Comparison of ENCODE assay signal across 20 cellular contexts in the genomic region with DNA sequence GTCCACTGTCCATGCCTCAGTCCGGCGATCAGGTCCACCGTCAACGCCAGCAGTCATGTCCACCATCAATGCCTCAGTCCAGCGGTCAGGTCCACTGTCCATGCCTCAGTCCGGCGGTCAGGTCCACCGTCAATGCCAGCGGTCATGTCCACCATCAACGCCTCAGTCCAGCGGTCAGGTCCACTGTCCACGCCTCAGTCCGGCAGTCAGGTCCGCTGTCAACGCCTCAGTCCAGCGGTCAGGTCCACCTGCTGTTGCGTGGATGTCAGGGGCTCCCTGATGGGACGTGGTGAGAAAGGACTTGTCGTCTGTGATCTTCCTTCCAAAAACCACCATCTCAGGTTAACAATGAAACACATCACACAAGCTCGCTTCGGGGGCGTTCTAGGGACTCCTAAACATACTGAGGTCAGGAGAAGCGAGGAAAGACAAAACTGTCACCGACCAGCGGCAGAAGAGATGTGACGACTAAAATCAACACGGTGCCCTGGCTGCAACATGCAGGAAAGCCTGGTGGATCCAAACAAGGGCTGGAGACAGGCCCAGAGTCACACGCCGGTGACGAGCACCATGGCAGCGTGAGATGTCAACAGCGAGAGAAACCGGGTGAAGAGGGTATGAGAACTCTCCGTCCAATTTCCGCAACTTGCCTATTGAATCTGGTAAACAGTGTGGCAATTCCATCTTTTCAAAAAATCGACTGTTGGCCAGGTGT.
"Had no signal": no experiment of that assay in that cellular context is flagged by ENCODE, and none has a peak within 500 bp of the region (broad histone marks: within the 10 kb centered on the region; RNA-seq: fewer than 3 reads in every experiment).

No MANE protein-coding gene starts in this region.

- H3K4me3 Mint-ChIP-seq: activated CD4-positive, alpha-beta T cell treated with anti-CD3 and anti-CD28 coated beads for 36 hours; activated naive CD4-positive, alpha-beta T cell treated with anti-CD3 and anti-CD28 coated beads for 36 hours; activated T-helper 1 cell treated with anti-CD3 and anti-CD28 coated beads, Interleukin-12 subunit alpha, Interleukin-12 subunit beta, Interleukin-2, Interleukin-4 antibody, amounts not matched to agents 30 ng/mL and 10 ng/mL and 1 ng/mL, durations not matched to agents 14 hours and 24 hours and 36 hours; dendritic cell treated with granulocyte-macrophage colony-stimulating factor and Interleukin-4, amounts not matched to agents 40 ng/mL and 50 ng/mL, for 4 days; natural killer cell treated with Interleukin-12 subunit alpha and Interleukin-12 subunit beta and Interleukin-15 and Interleukin-18, amount 100 ng/mL, for 72 hours; WTC11 had no signal

- H3K79me2 ChIP-seq: parathyroid adenoma had no signal

- H3K9me3 Mint-ChIP-seq: activated naive CD4-positive, alpha-beta T cell treated with anti-CD3 and anti-CD28 coated beads for 36 hours; activated T-helper 1 cell treated with anti-CD3 and anti-CD28 coated beads, Interleukin-12 subunit alpha, Interleukin-12 subunit beta, Interleukin-2, Interleukin-4 antibody, amounts not matched to agents 30 ng/mL and 10 ng/mL and 1 ng/mL, durations not matched to agents 14 hours and 24 hours and 36 hours; dendritic cell treated with granulocyte-macrophage colony-stimulating factor and Interleukin-4, amounts not matched to agents 40 ng/mL and 50 ng/mL, for 4 days; natural killer cell treated with Interleukin-12 subunit alpha and Interleukin-12 subunit beta and Interleukin-15 and Interleukin-18, amount 100 ng/mL, for 72 hours; T-cell; WTC11 had no signal

- H3K27me3 Mint-ChIP-seq: activated CD4-positive, alpha-beta T cell treated with anti-CD3 and anti-CD28 coated beads for 36 hours; dendritic cell treated with granulocyte-macrophage colony-stimulating factor and Interleukin-4, amounts not matched to agents 40 ng/mL and 50 ng/mL, for 4 days; T-cell had no signal

- H2AFZ ChIP-seq: parathyroid adenoma had no signal

- ATAC-seq: activated CD4-positive, alpha-beta T cell treated with anti-CD3 and anti-CD28 coated beads for 36 hours; esophagus mucosa; gastrocnemius medialis; natural killer cell treated with Interleukin-12 subunit alpha and Interleukin-12 subunit beta and Interleukin-15 and Interleukin-18, amount 100 ng/mL, for 72 hours; T-cell; WTC11 had no signal

- H3K36me3 ChIP-seq: gastrocnemius medialis, heart left ventricle, uterus had no signal

- DNase-seq: activated CD4-positive, alpha-beta T cell treated with anti-CD3 and anti-CD28 coated beads for 36 hours; activated CD4-positive, alpha-beta T cell treated with anti-CD3 and anti-CD28 coated beads, Interleukin-2, amount 50 U/mL, for 48 hours; activated naive CD4-positive, alpha-beta T cell treated with anti-CD3 and anti-CD28 coated beads for 36 hours; activated T-cell treated with anti-CD3 and anti-CD28 coated beads for 4 hours; effector CD8-positive, alpha-beta T cell; gastrocnemius medialis; stimulated activated CD4-positive, alpha-beta T cell treated with anti-CD3 and anti-CD28 coated beads, Interleukin-12 subunit alpha, Interleukin-12 subunit beta, amount 100 ng/mL, for 4 hours; stimulated activated CD4-positive, alpha-beta T cell treated with anti-CD3 and anti-CD28 coated beads, Interleukin-1b, Interleukin-23, amount 100 ng/mL, for 48 hours; stimulated activated CD8-positive, alpha-beta memory T cell treated with anti-CD3 and anti-CD28 coated beads, Interleukin-4, amount 100 ng/mL, for 48 hours; stimulated activated naive CD4-positive, alpha-beta T cell treated with Interleukin-2 at 50 U/mL for 16 hours; T-cell; thyroid gland; uterus had no signal

- H3K4me1 ChIP-seq: gastrocnemius medialis, parathyroid adenoma, thyroid gland, uterus had no signal

- H3K4me3 ChIP-seq: gastrocnemius medialis, heart left ventricle, thyroid gland, uterus had no signal

- H3K4me1 Mint-ChIP-seq: WTC11 had no signal

- H3K27ac ChIP-seq: gastrocnemius medialis, heart left ventricle, parathyroid adenoma, thyroid gland, uterus had no signal

- H3K27me3 ChIP-seq: gastrocnemius medialis, heart left ventricle, thyroid gland, uterus had no signal

- H3K36me3 Mint-ChIP-seq: WTC11 had no signal

- H3K27ac Mint-ChIP-seq: activated CD4-positive, alpha-beta T cell treated with anti-CD3 and anti-CD28 coated beads for 36 hours; activated naive CD4-positive, alpha-beta T cell treated with anti-CD3 and anti-CD28 coated beads for 36 hours; dendritic cell treated with granulocyte-macrophage colony-stimulating factor and Interleukin-4, amounts not matched to agents 40 ng/mL and 50 ng/mL, for 4 days; natural killer cell treated with Interleukin-12 subunit alpha and Interleukin-12 subunit beta and Interleukin-15 and Interleukin-18, amount 100 ng/mL, for 72 hours had no signal

- H3K9ac ChIP-seq: parathyroid adenoma had no signal

- H3K9me3 ChIP-seq: gastrocnemius medialis, heart left ventricle, thyroid gland, uterus had no signal
